27 cellular contexts compared by ENCODE assay signal in the genomic region with DNA sequence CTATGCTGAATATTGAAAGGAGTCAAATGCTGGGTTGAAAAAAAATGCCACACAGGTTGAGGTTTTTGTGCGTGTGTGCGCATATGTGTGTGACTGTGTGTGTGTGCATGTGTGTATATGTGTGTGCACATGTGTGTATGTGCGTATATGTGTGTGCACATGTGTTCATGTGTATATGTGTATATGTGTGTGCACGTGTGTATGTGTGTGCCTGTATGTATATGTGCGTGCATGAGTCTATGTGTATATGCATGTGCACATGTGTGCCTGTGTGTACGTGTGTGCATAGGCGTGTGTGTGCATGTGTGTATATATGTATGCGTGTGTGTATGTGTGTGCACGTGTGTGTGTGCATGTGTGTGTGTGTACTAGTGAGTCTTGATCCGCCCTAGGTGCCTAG.
"Had no signal": no experiment of that assay in that cellular context is flagged by ENCODE, and none has a peak within 500 bp of the region (broad histone marks: within the 10 kb centered on the region; RNA-seq: fewer than 3 reads in every experiment).

No MANE protein-coding gene starts in this region.

- H3K4me1 ChIP-seq: left lung, lower lobe of right lung, parathyroid adenoma, psoas muscle, stomach, testis, thyroid gland, transverse colon, vagina had no signal

- H3K9ac ChIP-seq: parathyroid adenoma had no signal

- H3K4me3 ChIP-seq: left lung, lower lobe of right lung, psoas muscle, skin epidermis, stomach, testis, thyroid gland, transverse colon, vagina had no signal

- H3K27me3 ChIP-seq: left lung, neutrophil, stomach, testis, thyroid gland, transverse colon, vagina had no signal

- FAIRE-seq: islet of Langerhans, kidney had no signal

- H3K79me2 ChIP-seq: parathyroid adenoma had no signal

- ATAC-seq: left colon; left lung; naive thymus-derived CD8-positive, alpha-beta T cell; psoas muscle; sciatic nerve; stimulated activated naive B cell treated with anti-CD40 and anti-IgM and Interleukin-4, amounts not matched to agents 10 μg/mL and 1 μg/mL and 100 μg/mL, for 72 hours; stimulated activated naive CD8-positive, alpha-beta T cell treated with anti-CD3 and anti-CD28 coated beads, Interleukin-15, Interleukin-2, amounts not matched to agents 100 U/mL and 50 U/mL, for 24 hours had no signal

- H3K36me3 ChIP-seq: left lung, lower lobe of right lung, neutrophil, stomach, thyroid gland, transverse colon, vagina had no signal

- H3K27ac ChIP-seq: left lung, lower lobe of right lung, neutrophil, parathyroid adenoma, psoas muscle, skin epidermis, stomach, testis, thyroid gland, transverse colon, vagina had no signal

- H2AFZ ChIP-seq: parathyroid adenoma had no signal

- H3K9me3 ChIP-seq: neutrophil, testis, thyroid gland had no signal

- DNase-seq: hypothalamus; immature natural killer cell; kidney; left colon; left lung; lower lobe of right lung; mammary epithelial cell; mesenchymal stem cell; naive thymus-derived CD8-positive, alpha-beta T cell; occipital lobe; psoas muscle; stimulated activated CD4-positive, alpha-beta T cell treated with anti-CD3 and anti-CD28 coated beads, Interleukin-12 subunit alpha, Interleukin-12 subunit beta, amount 100 ng/mL, for 4 hours; stimulated activated CD4-positive, alpha-beta T cell treated with anti-CD3 and anti-CD28 coated beads, Interleukin-15, amount 100 ng/mL, for 24 hours; stimulated activated CD4-positive, alpha-beta T cell treated with anti-CD3 and anti-CD28 coated beads, Interleukin-2, amount 100 ng/mL, for 24 hours; stimulated activated CD4-positive, alpha-beta T cell treated with anti-CD3 and anti-CD28 coated beads, Interleukin-4, amount 100 ng/mL, for 1 hour; stimulated activated naive B cell treated with anti-CD40 and anti-IgM and Interleukin-4, amounts not matched to agents 10 μg/mL and 1 μg/mL and 100 μg/mL, for 72 hours; stimulated activated naive CD8-positive, alpha-beta T cell treated with anti-CD3 and anti-CD28 coated beads, Interleukin-15, Interleukin-2, amounts not matched to agents 100 U/mL and 50 U/mL, for 24 hours; stomach; testis; thyroid gland; transverse colon had no signal
